Comparison of ENCODE assay signal across 8 cellular contexts in genomic region chr17:29291163-29291752, GRCh38. TPM values are rescaled to one million over a fixed set of nuclear protein-coding genes. Genes with fewer than 3 reads are reported as not detected.
DNase-seq lines count a peak whose midpoint lies in the region; ATAC-seq and TF ChIP-seq lines count a peak whose summit lies in the region.

No MANE protein-coding gene starts in this region.

- peak overlapping the region; percentile 92 for H3K27ac Mint-ChIP-seq in chondrocyte (ENCODE audit: unreplicated experiment)

- DNase-seq in activated T-cell treated with anti-CD3 and anti-CD28 coated beads, Interleukin-2, amount 50 U/mL, for 4 hours: no peak
- DNase-seq in activated T-cell treated with anti-CD3 and anti-CD28 coated beads for 4 hours (no peak), LHCN-M2 (ENCODE audit: low read depth) (peak; percentile 77), RPMI7951 (ENCODE audit: low read depth) (peak; percentile 64), chondrocyte (ENCODE audit: low spot score) (no peak), lower lobe of right lung (no peak), tibial artery (no peak), NCI-H187 treated with DMSO at 0.1 percent for 48 hours (lab: John Stamatoyannopoulos, UW) (no peak)

- H3K27me3 ChIP-seq in lower lobe of right lung (ENCODE audit: low read depth): no peaks in the 10 kb centered on the region
- H3K27me3 ChIP-seq in tibial artery: no peaks in the 10 kb centered on the region

- H3K4me1 ChIP-seq in lower lobe of right lung: peaks cover 58% of the 10 kb centered on the region
- peaks cover 0 to 65% (median 38%) of the 10 kb centered on the region in 4 donors for H3K4me1 ChIP-seq in tibial artery

- H3K27me3 Mint-ChIP-seq in activated T-cell treated with anti-CD3 and anti-CD28 coated beads, Interleukin-2, amount 50 U/mL, for 4 hours (ENCODE audit: low read depth): no peaks in the 10 kb centered on the region
- H3K27me3 Mint-ChIP-seq in chondrocyte (ENCODE audit: low read depth): no peaks in the 10 kb centered on the region

- H3K9me3 ChIP-seq in lower lobe of right lung: no peaks in the 10 kb centered on the region
- H3K9me3 ChIP-seq in tibial artery: no peaks in the 10 kb centered on the region

- H3K27ac ChIP-seq in lower lobe of right lung: peak overlapping the region; percentile 97
- peak overlapping the region; percentile 93 to 96 for H3K27ac ChIP-seq in tibial artery

- ATAC-seq in activated T-cell treated with anti-CD3 and anti-CD28 coated beads, Interleukin-2, amount 50 U/mL, for 4 hours: no peak
- ATAC-seq in lower lobe of right lung: peak in 1 of 2 donors; percentile 18

- H3K9me3 Mint-ChIP-seq in activated T-cell treated with anti-CD3 and anti-CD28 coated beads, Interleukin-2, amount 50 U/mL, for 4 hours: no peaks in the 10 kb centered on the region
- no peaks in the 10 kb centered on the region for H3K9me3 Mint-ChIP-seq in chondrocyte (ENCODE audit: low read depth)

- H3K4me3 Mint-ChIP-seq in activated T-cell treated with anti-CD3 and anti-CD28 coated beads, Interleukin-2, amount 50 U/mL, for 4 hours: peak overlapping the region; percentile 92
- peak overlapping the region; percentile 86 for H3K4me3 Mint-ChIP-seq in chondrocyte (ENCODE audit: unreplicated experiment)

- H3K36me3 ChIP-seq in lower lobe of right lung (peaks cover 40% of the 10 kb centered on the region), tibial artery (peaks cover 12 to 16% (median 14%) of the 10 kb centered on the region in 3 donors)

- peaks cover 56% of the 10 kb centered on the region for H3K4me1 Mint-ChIP-seq in activated T-cell treated with anti-CD3 and anti-CD28 coated beads, Interleukin-2, amount 50 U/mL, for 4 hours (ENCODE audit: low read depth)
- H3K4me1 Mint-ChIP-seq in chondrocyte (ENCODE audit: low read depth): peaks cover 57% of the 10 kb centered on the region

- H3K36me3 Mint-ChIP-seq in activated T-cell treated with anti-CD3 and anti-CD28 coated beads, Interleukin-2, amount 50 U/mL, for 4 hours (ENCODE audit: insufficient read depth): peaks cover 38% of the 10 kb centered on the region
- H3K36me3 Mint-ChIP-seq in chondrocyte (ENCODE audit: low read depth): peaks cover 20% of the 10 kb centered on the region

- intact Hi-C loops in lower lobe of right lung (cut with DNase I): no loop called here
- intact Hi-C loops in tibial artery (cut with DNase I; ENCODE audit: low total_unique reads): loop anchor here (5.0 to 10.0 kb wide), 3 partner anchors 39 to 956 kb away; partner anchors contain the start of genes IFT20 and TNFAIP1

- peak overlapping the region; percentile 98 for H3K4me3 ChIP-seq in lower lobe of right lung
- H3K4me3 ChIP-seq in tibial artery: peak overlapping the region; percentile 89 to 97

- TF ChIP-seq CTCF in chondrocyte (IDR thresholded peaks at IDR 0.05): peak; percentile 90
- peak; percentile 68 for TF ChIP-seq CTCF in lower lobe of right lung (IDR thresholded peaks at IDR 0.05)
- peak; percentile 63 to 82 for TF ChIP-seq CTCF in tibial artery (IDR thresholded peaks at IDR 0.05)

RNA-seq across cellular contexts. Expression of gene NUFIP2, which starts 2.7 kb away (rescaled TPM):
- 10 to 100 TPM; 59.6 to 63.4 (median 60.9) TPM for total RNA-seq in activated T-cell treated with anti-CD3 and anti-CD28 coated beads, Interleukin-2, amount 50 U/mL, for 4 hours
- total RNA-seq in LHCN-M2 (2014; rRNA removed) (32.1 and 34.8 TPM in 2 replicates), chondrocyte (50.3 to 60.1 TPM (median 53.7 TPM) in 3 replicates), lower lobe of right lung (66.2 TPM)
- 8.8 TPM for polyA plus RNA-seq in LHCN-M2 (2012)
- 22.6 and 30.3 TPM in 2 replicates for total RNA-seq in RPMI7951 (2014; rRNA removed; shearing (Covaris generic))

RNA-seq across cellular contexts. Expression of gene CRYBA1, which starts 44.6 kb away (rescaled TPM):
- not detected for total RNA-seq in activated T-cell treated with anti-CD3 and anti-CD28 coated beads, Interleukin-2, amount 50 U/mL, for 4 hours
- not detected in 2 replicates for total RNA-seq in LHCN-M2 (2014; rRNA removed)
- polyA plus RNA-seq in LHCN-M2 (2012): not detected
- total RNA-seq in RPMI7951 (2014; rRNA removed; shearing (Covaris generic)): not detected in 2 replicates
- not detected in 3 replicates for total RNA-seq in chondrocyte
- total RNA-seq in lower lobe of right lung: not detected

Comparison
In these comparisons a context has a peak if more than half of its experiments do, and no peak if none do; other contexts are left out.
1. DNase-seq: peak in LHCN-M2 (single experiment) and RPMI7951 (single experiment); none in activated T-cell treated with anti-CD3 and anti-CD28 coated beads, Interleukin-2, amount 50 U/mL, for 4 hours (single experiment), activated T-cell treated with anti-CD3 and anti-CD28 coated beads for 4 hours (single experiment), chondrocyte (single experiment), lower lobe of right lung (single experiment), tibial artery (0 of 2) and NCI-H187 treated with DMSO at 0.1 percent for 48 hours (single experiment).
2. Peak in every context shown above with its lines, with median percentiles within 50 percentile points of each other: CTCF ChIP-seq.